27 cellular contexts compared by ENCODE assay signal in genomic region chr12:62671321-62671720, GRCh38.
"Had no signal": no experiment of that assay in that cellular context is flagged by ENCODE, and none has a peak within 500 bp of the region (broad histone marks: within the 10 kb centered on the region; RNA-seq: fewer than 3 reads in every experiment).

No MANE protein-coding gene starts in this region.

- H3K27me3 ChIP-seq: brain microvascular endothelial cell, dorsolateral prefrontal cortex, esophagus muscularis mucosa had no signal

- H3K9me3 ChIP-seq: esophagus muscularis mucosa had no signal

- FAIRE-seq: astrocyte, frontal cortex had no signal

- H3K36me3 ChIP-seq: brain microvascular endothelial cell, cardiac muscle cell, esophagus muscularis mucosa had no signal

- H3K4me3 ChIP-seq: cardiac muscle cell, coronary artery, dorsolateral prefrontal cortex, esophagus muscularis mucosa had no signal

- H3K27ac ChIP-seq: brain microvascular endothelial cell, cardiac muscle cell, coronary artery, dorsolateral prefrontal cortex, esophagus muscularis mucosa had no signal

- DNase-seq: activated CD4-positive, alpha-beta memory T cell treated with anti-CD3 and anti-CD28 coated beads, Interleukin-2, amount 10 ng/mL, durations not matched to agents 7 days and 5 days; activated CD4-positive, alpha-beta T cell treated with anti-CD3 and anti-CD28 coated beads for 36 hours; activated CD4-positive, alpha-beta T cell treated with anti-CD3 and anti-CD28 coated beads, Interleukin-2, amount 10 ng/mL, durations not matched to agents 24 days and 14 days; activated CD4-positive, CD25-positive, alpha-beta regulatory T cell; activated CD4-positive, CD25-positive, alpha-beta regulatory T cell treated with anti-CD3 and anti-CD28 coated beads, Interleukin-2, amount 50 U/mL, for 72 hours; activated CD8-positive, alpha-beta memory T cell treated with anti-CD3 and anti-CD28 coated beads for 24 hours; activated effector memory CD4-positive, alpha-beta T cell treated with Interleukin-2 at 50 U/mL for 16 hours; activated gamma-delta T cell treated with Interleukin-2 at 50 U/mL for 16 hours; activated naive CD4-positive, alpha-beta T cell treated with anti-CD3 and anti-CD28 coated beads, Interleukin-2, amount 50 U/mL, for 16 hours; activated naive CD4-positive, alpha-beta T cell treated with Interleukin-2 at 50 U/mL for 16 hours; activated T-cell treated with anti-CD3 and anti-CD28 coated beads, Interleukin-2, amount 50 U/mL, for 4 hours; amniotic stem cell; anterior cingulate cortex; brain microvascular endothelial cell; central memory CD4-positive, alpha-beta T cell; cerebellar nuclear complex; dorsolateral prefrontal cortex; effector memory CD4-positive, alpha-beta T cell; endodermal cell; erythroblast; head of caudate nucleus; T-helper 2 cell had no signal

- H3K4me1 ChIP-seq: esophagus muscularis mucosa had no signal
